In the genomic region with DNA sequence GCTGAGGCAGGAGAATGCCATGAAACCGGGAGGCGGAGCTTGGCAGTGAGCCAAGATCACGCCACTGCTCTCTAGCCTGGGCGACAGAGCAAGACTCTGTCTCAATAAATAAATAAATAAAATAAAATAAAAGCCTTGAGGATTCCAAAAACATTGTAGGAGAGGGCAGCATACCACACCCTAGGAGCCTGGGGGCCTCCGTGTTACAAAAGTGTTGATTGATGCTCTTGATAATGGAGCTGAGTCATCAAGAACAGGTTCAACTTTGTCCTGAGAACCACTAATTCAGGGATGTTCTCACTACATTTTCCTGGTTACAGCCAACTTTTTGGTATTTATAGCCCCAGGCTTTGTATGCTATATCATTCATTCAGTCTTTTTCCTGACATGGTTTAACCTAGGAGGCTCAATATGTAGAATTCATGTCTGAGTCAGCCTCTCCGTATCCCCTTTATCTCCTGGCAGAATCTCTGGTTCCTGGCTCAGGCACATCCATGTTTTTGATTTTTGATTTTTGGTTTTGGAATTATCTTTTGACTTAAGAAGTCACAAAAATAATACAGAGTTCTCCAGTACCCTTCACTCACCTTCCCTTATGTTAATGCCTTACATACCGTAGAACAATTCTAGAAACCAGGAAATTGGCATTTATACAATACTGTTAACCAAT, we compare ENCODE assay signal across 13 cellular contexts.
A peak's percentile ranks its signal among the peaks of the same experiment; 100 is the strongest.
DNase-seq lines count a peak whose midpoint lies in the region; ATAC-seq, FAIRE-seq and TF ChIP-seq lines count a peak whose summit lies in the region.
"Had no signal": no experiment of that assay in that cellular context is flagged by ENCODE, and none has a peak within 500 bp of the region (broad histone marks: within the 10 kb centered on the region; RNA-seq: fewer than 3 reads in every experiment).

No MANE protein-coding gene starts in this region.

- H3K4me3 Mint-ChIP-seq in H9 (no peak overlapping the region), glutamatergic neuron (ENCODE audit: unreplicated experiment) (no peak overlapping the region)
- H3K4me3 Mint-ChIP-seq: activated CD4-positive, alpha-beta T cell treated with anti-CD3 and anti-CD28 coated beads for 36 hours; activated naive CD8-positive, alpha-beta T cell treated with anti-CD3 and anti-CD28 coated beads, Interleukin-2, amount 10 ng/mL, durations not matched to agents 7 days and 5 days had no signal

- no peak overlapping the region for H3K23ac ChIP-seq in H9 (ENCODE audit: insufficient read length, low read depth, low read length)

- H3K79me1 ChIP-seq in H9 (ENCODE audit: insufficient read depth, low read depth, low read length, poor library complexity, severe bottlenecking), result peaks cover 3% of the 10 kb centered on the region

- H2AK5ac ChIP-seq in H9 (ENCODE audit: insufficient read length, low read length), result no peak overlapping the region

- H2BK15ac ChIP-seq in H9 (ENCODE audit: low read depth, low read length), result no peak overlapping the region

- no peak overlapping the region for H2BK20ac ChIP-seq in H9 (ENCODE audit: low read depth, low read length, poor library complexity, severe bottlenecking)

- CTCF ChIA-PET in A549 (lab: Yijun Ruan, JAX), result interaction anchor here (0.6 to 1.2 kb wide), 3 partner anchors 20 to 1001 kb away, joined by 3 read pairs; no protein-coding TSS in a partner anchor

- H2BK120ac ChIP-seq in H9 (ENCODE audit: low read depth, low read length, poor library complexity, severe bottlenecking), result no peak overlapping the region

- no peak overlapping the region for H3T11ph ChIP-seq in H9 (ENCODE audit: low read length)

- TF ChIP-seq POLR2A in A549 (IDR thresholded peaks at IDR 0.05; ENCODE audit: low read length), result no peak

- no peaks in the 10 kb centered on the region for H3K27me3 ChIP-seq in H9 (ENCODE audit: insufficient read depth, low read length)
- H3K27me3 ChIP-seq: BLaER1 treated with 17β-estradiol and CSF1 and Interleukin-3, amounts not matched to agents 10 nM and 100 nM had no signal

- peak; percentile 85 to 91 for ATAC-seq in A549
- ATAC-seq in SK-N-SH treated with all-trans-retinoic acid at 6 μM for 48 hours, result no peak
- no peak for ATAC-seq in GM21737 (IDR thresholded peaks at IDR 0.05; ENCODE audit: unreplicated experiment)
- ATAC-seq: activated CD4-positive, alpha-beta T cell treated with anti-CD3 and anti-CD28 coated beads for 36 hours had no signal

- H3K56ac ChIP-seq in H9 (ENCODE audit: insufficient read length, low read depth, low read length), result no peak overlapping the region

- POLR2A ChIA-PET in A549 (lab: Yijun Ruan, JAX), result no interaction called here

- TF ChIP-seq RAD21 in A549 (conservative IDR thresholded peaks at IDR 0.05 in 1 of 2, IDR thresholded peaks at IDR 0.05 in 1 of 2), result peak; percentile 1 to 47; a peak in 3 of 5 replicates

- H4K5ac ChIP-seq in H9 (ENCODE audit: insufficient read length, low read depth, low read length), result no peak overlapping the region

- FAIRE-seq in A549 (lab: Jason Lieb, UNC), result no peak

- TF ChIP-seq CTCF in A549 (IDR thresholded peaks at IDR 0.05), result no peak
- TF ChIP-seq CTCF in H9 (conservative IDR thresholded peaks at IDR 0.05), result no peak
- TF ChIP-seq CTCF in fibroblast of villous mesenchyme (IDR thresholded peaks at IDR 0.05; ENCODE audit: insufficient read depth, low read depth, low read length), result no peak
- no peak for TF ChIP-seq CTCF in glutamatergic neuron (IDR thresholded peaks at IDR 0.05; ENCODE audit: partially characterized antibody, unreplicated experiment)

- no peak overlapping the region for H3K14ac ChIP-seq in H9 (ENCODE audit: insufficient read depth, low read length)

- no peaks in the 10 kb centered on the region for H3K27me3 Mint-ChIP-seq in H9 (ENCODE audit: low read depth)
- no peaks in the 10 kb centered on the region for H3K27me3 Mint-ChIP-seq in glutamatergic neuron (ENCODE audit: unreplicated experiment)
- H3K27me3 Mint-ChIP-seq: activated CD4-positive, alpha-beta T cell treated with anti-CD3 and anti-CD28 coated beads for 36 hours; activated naive CD8-positive, alpha-beta T cell treated with anti-CD3 and anti-CD28 coated beads, Interleukin-2, amount 10 ng/mL, durations not matched to agents 7 days and 5 days had no signal

- H2BK12ac ChIP-seq in H9 (ENCODE audit: insufficient read length, low read depth, low read length), result no peak overlapping the region

- DNase-seq in A549 (ENCODE audit: low read depth in 1 of 2, low spot score in 1 of 2), result peak; percentile 49 to 96
- no peak for DNase-seq in H9
- DNase-seq in fibroblast of villous mesenchyme (ENCODE audit: low read depth), result peak; percentile 84
- no peak for DNase-seq in MV-4-11 (lab: John Stamatoyannopoulos, UW)
- DNase-seq in HCEC 1CT, result no peak
- no peak for DNase-seq in glutamatergic neuron
- DNase-seq: activated CD4-positive, alpha-beta T cell treated with anti-CD3 and anti-CD28 coated beads for 36 hours; activated naive CD8-positive, alpha-beta T cell treated with anti-CD3 and anti-CD28 coated beads, Interleukin-2, amount 10 ng/mL, durations not matched to agents 7 days and 5 days; NCI-H187 treated with DMSO at 0.1 percent for 48 hours had no signal

- peak; percentile 75 to 91; a peak in 4 of 5 replicates for TF ChIP-seq EP300 in A549 (IDR thresholded peaks at IDR 0.05)

- WGBS in A549 (ENCODE audit: missing lambda C conversion rate), result 1% methylated on average over 7 of the region's 7 CpGs
- WGBS in H9 (ENCODE audit: extremely low coverage, insufficient read length, low lambda C conversion rate), result no CpG with 5 or more reads among the region's 7 CpGs

- no peaks in the 10 kb centered on the region for H3K23me2 ChIP-seq in H9 (ENCODE audit: insufficient read length, low read depth, low read length, poor library complexity, severe bottlenecking)

- no peak overlapping the region for H3K4ac ChIP-seq in H9 (ENCODE audit: low read depth, low read length)

- H3K79me2 ChIP-seq in H9 (ENCODE audit: insufficient read depth, low read length), result peaks cover 2% of the 10 kb centered on the region; the same call in 1 of the 2 replicates

- H3K9ac ChIP-seq in H9 (ENCODE audit: extremely low read depth, insufficient read length, low read length), result no peak overlapping the region
- H3K9ac ChIP-seq: BLaER1 treated with 17β-estradiol and CSF1 and Interleukin-3, amounts not matched to agents 10 nM and 100 nM had no signal

- H3K4me1 ChIP-seq in A549, result peaks cover 95% of the 10 kb centered on the region
- peaks cover 3% of the 10 kb centered on the region; the same call in 1 of the 2 replicates for H3K4me1 ChIP-seq in H9 (ENCODE audit: insufficient read depth, low read length)

- H3K36me3 Mint-ChIP-seq in H9 (ENCODE audit: insufficient read depth in 1 of 3, low read depth in 3 of 3) (peaks cover 0 to 4% (median 0%) of the 10 kb centered on the region in 3 experiments; a peak in 3 of 7 replicates), glutamatergic neuron (ENCODE audit: unreplicated experiment) (no peaks in the 10 kb centered on the region)

- H3K27ac ChIP-seq in A549, result peak overlapping the region; percentile 87 to 89
- no peak overlapping the region for H3K27ac ChIP-seq in H9 (ENCODE audit: insufficient read length, low read depth, low read length)
- H3K27ac ChIP-seq: BLaER1 treated with 17β-estradiol and CSF1 and Interleukin-3, amounts not matched to agents 10 nM and 100 nM had no signal

- H2AFZ ChIP-seq in H9 (ENCODE audit: low read length), result no peak overlapping the region

- H3K4me1 Mint-ChIP-seq in H9 (peaks cover 17% of the 10 kb centered on the region in 2 experiments), glutamatergic neuron (ENCODE audit: low read depth, unreplicated experiment) (peaks cover 13% of the 10 kb centered on the region)

- H4K20me1 ChIP-seq in H9 (ENCODE audit: control insufficient read depth, insufficient read depth, insufficient read length), result no peaks in the 10 kb centered on the region

- no peak overlapping the region for H4K8ac ChIP-seq in H9 (replicated peaks; ENCODE audit: insufficient read length, low read depth, low read length)

- H3K9me3 ChIP-seq in A549 (no peaks in the 10 kb centered on the region), H9 (ENCODE audit: control insufficient read depth, low read depth, low read length) (no peaks in the 10 kb centered on the region)

- no peak overlapping the region for H4K91ac ChIP-seq in H9 (ENCODE audit: insufficient read length, low read depth, low read length)

- H3K27ac Mint-ChIP-seq in H9 (peak overlapping the region; percentile 5 to 9 (median 8); a peak in 5 of 7 replicates), glutamatergic neuron (ENCODE audit: unreplicated experiment) (no peak overlapping the region)
- H3K27ac Mint-ChIP-seq: activated CD4-positive, alpha-beta T cell treated with anti-CD3 and anti-CD28 coated beads for 36 hours; activated naive CD8-positive, alpha-beta T cell treated with anti-CD3 and anti-CD28 coated beads, Interleukin-2, amount 10 ng/mL, durations not matched to agents 7 days and 5 days had no signal

- H3K4me2 ChIP-seq in A549, result peak overlapping the region; percentile 76
- H3K4me2 ChIP-seq in H9 (ENCODE audit: insufficient read depth, insufficient read length, low read length), result no peak overlapping the region

- H2BK5ac ChIP-seq in H9 (ENCODE audit: insufficient read length, low read length), result no peak overlapping the region

- no peak overlapping the region for H3K18ac ChIP-seq in H9 (ENCODE audit: insufficient read length, low read depth, low read length)

- no peak overlapping the region for H3K4me3 ChIP-seq in A549
- H3K4me3 ChIP-seq in fibroblast of villous mesenchyme (ENCODE audit: low read depth, low read length), result no peak overlapping the region
- H3K4me3 ChIP-seq: BLaER1 treated with 17β-estradiol and CSF1 and Interleukin-3, amounts not matched to agents 10 nM and 100 nM; lung had no signal

- H3K9me3 Mint-ChIP-seq in H9 (no peaks in the 10 kb centered on the region), glutamatergic neuron (ENCODE audit: unreplicated experiment) (no peaks in the 10 kb centered on the region)
- H3K9me3 Mint-ChIP-seq: activated naive CD8-positive, alpha-beta T cell treated with anti-CD3 and anti-CD28 coated beads, Interleukin-2, amount 10 ng/mL, durations not matched to agents 7 days and 5 days had no signal

TF ChIP-seq in A549, 52 proteins besides CTCF, POLR2A, EP300 and RAD21 (continues in another document):
- TF ChIP-seq CEBPB (IDR thresholded peaks at IDR 0.05) (peak; percentile 61 to 79), ZSCAN20 (CRISPR knock-in tag; IDR thresholded peaks at IDR 0.05) (0 out of 2 replicates have a peak, but pooled peaks have one; percentile 16)
- TF ChIP-seq, protein P1, sequence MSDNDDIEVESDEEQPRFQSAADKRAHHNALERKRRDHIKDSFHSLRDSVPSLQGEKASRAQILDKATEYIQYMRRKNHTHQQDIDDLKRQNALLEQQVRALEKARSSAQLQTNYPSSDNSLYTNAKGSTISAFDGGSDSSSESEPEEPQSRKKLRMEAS (IDR thresholded peaks at IDR 0.05), result 0 out of 2 replicates have a peak, but pooled peaks have one; percentile 30

TF ChIP-seq in SK-N-SH treated with all-trans-retinoic acid at 6 μM for 48 hours, 23 proteins besides CTCF, POLR2A, EP300 and RAD21:
- peak; percentile 49; the same call in 1 of the 2 replicates for TF ChIP-seq ISL1 (CRISPR knock-in tag; IDR thresholded peaks at IDR 0.05)
- no peak for TF ChIP-seq ZNF8 (CRISPR knock-in tag; IDR thresholded peaks at IDR 0.05)

Comparison
In these comparisons a context has a peak if more than half of its experiments do, and no peak if none do; other contexts are left out.
1. ATAC-seq: peak in A549 (2 of 2); none in SK-N-SH treated with all-trans-retinoic acid at 6 μM for 48 hours (single experiment) and GM21737 (single experiment).
2. DNase-seq: peak in A549 (2 of 2) and fibroblast of villous mesenchyme (single experiment); none in H9 (single experiment), MV-4-11 (single experiment), HCEC 1CT (single experiment) and glutamatergic neuron (single experiment).